In the genomic region with DNA sequence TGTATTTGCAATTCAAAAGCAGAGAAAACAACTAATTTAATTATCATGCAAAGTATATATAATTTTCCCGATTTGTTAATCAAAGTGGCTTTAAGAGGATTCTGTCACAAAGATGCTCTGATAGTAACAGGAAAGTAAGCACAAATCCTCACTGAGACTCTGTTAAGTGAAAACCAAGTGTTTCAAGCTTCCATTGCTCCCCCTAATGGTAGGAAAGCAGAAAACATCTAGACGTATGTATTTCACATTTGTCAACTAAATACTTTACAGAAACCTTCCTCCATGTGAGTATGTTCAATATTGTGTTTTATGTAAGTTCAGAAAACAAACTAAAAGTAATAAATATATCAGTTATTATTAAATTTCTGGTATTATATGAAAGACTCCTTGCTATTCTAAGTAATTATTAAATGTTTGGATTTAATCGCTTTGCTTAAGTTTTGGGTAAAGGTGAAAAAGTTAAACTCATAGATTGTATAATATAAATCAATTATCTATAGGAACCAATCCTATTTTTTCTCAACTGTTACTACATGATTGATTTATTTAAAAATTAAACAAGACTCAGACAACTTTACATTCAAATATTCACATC, we compare ENCODE assay signal across 9 cellular contexts. TPM values are rescaled to one million over a fixed set of nuclear protein-coding genes. Genes with fewer than 3 reads are reported as not detected.
DNase-seq lines count a peak whose midpoint lies in the region; ATAC-seq and TF ChIP-seq lines count a peak whose summit lies in the region.
"Had no signal": no experiment of that assay in that cellular context is flagged by ENCODE, and none has a peak within 500 bp of the region (broad histone marks: within the 10 kb centered on the region; RNA-seq: fewer than 3 reads in every experiment).

No MANE protein-coding gene starts in this region.

- H3K36me3 ChIP-seq in GM23338 (ENCODE audit: insufficient read depth) (no peaks in the 10 kb centered on the region), fibroblast of lung (ENCODE audit: control insufficient read depth, insufficient read depth, low read length) (no peaks in the 10 kb centered on the region)

- H3K4me1 Mint-ChIP-seq in GM23338 = peaks cover 24% of the 10 kb centered on the region; the same call in 2 of the 3 replicates
- H3K4me1 Mint-ChIP-seq: CD4-positive, alpha-beta memory T cell had no signal

- H3K79me2 ChIP-seq in GM23338 (replicated peaks; ENCODE audit: insufficient read depth) = no peaks in the 10 kb centered on the region
- no peaks in the 10 kb centered on the region for H3K79me2 ChIP-seq in fibroblast of lung (ENCODE audit: control insufficient read depth, insufficient read depth, low read length)

- peak; percentile 50; the same call in 2 of the 3 replicates for ATAC-seq in GM23338

- H3K4me1 ChIP-seq in GM23338 (ENCODE audit: insufficient read depth) (peaks cover 22% of the 10 kb centered on the region), fibroblast of lung (ENCODE audit: control insufficient read depth, extremely low read depth, insufficient read depth, low read length) (no peaks in the 10 kb centered on the region)

- H3K27me3 ChIP-seq in GM23338 (ENCODE audit: insufficient read depth) = no peaks in the 10 kb centered on the region
- H3K27me3 ChIP-seq in fibroblast of lung (ENCODE audit: control insufficient read depth, insufficient read depth, low read length) = no peaks in the 10 kb centered on the region

- no peaks in the 10 kb centered on the region; the same call in 2 of the 3 replicates for H3K9me3 Mint-ChIP-seq in GM23338
- H3K9me3 Mint-ChIP-seq: CD4-positive, alpha-beta memory T cell had no signal

- H3K4me3 ChIP-seq in GM23338 (no peak overlapping the region), fibroblast of lung (replicated peaks in 1 of 4; ENCODE audit: control extremely low read depth in 1 of 4, insufficient read depth in 1 of 4, low read depth in 3 of 4, low read length in 4 of 4) (no peak overlapping the region)

- TF ChIP-seq CTCF in GM23338 (conservative IDR thresholded peaks at IDR 0.05; ENCODE audit: low read depth in 2 of 2) = peak; percentile 76 to 90
- TF ChIP-seq CTCF in fibroblast of lung (conservative IDR thresholded peaks at IDR 0.05 in 1 of 2, IDR thresholded peaks at IDR 0.05 in 1 of 2; ENCODE audit: low read depth in 1 of 2, low read length in 2 of 2) = peak; percentile 66 to 84

- H3K9ac ChIP-seq in fibroblast of lung (ENCODE audit: insufficient read depth, low read length) = no peak overlapping the region

- H3K27ac ChIP-seq in GM23338 (ENCODE audit: low read depth) (no peak overlapping the region), fibroblast of lung (ENCODE audit: insufficient read depth, low read length) (no peak overlapping the region)

- H4K20me1 ChIP-seq in GM23338 (replicated peaks; ENCODE audit: insufficient read depth) (no peaks in the 10 kb centered on the region), fibroblast of lung (ENCODE audit: control insufficient read depth, extremely low read depth, insufficient read depth, low read length) (no peaks in the 10 kb centered on the region)

- H3K4me2 ChIP-seq in GM23338 = no peak overlapping the region
- no peak overlapping the region for H3K4me2 ChIP-seq in fibroblast of lung (ENCODE audit: extremely low read depth, insufficient read depth, low read length)

- H3K36me3 Mint-ChIP-seq in GM23338 (ENCODE audit: low read depth) = no peaks in the 10 kb centered on the region; the same call in 2 of the 3 replicates
- H3K36me3 Mint-ChIP-seq: CD4-positive, alpha-beta memory T cell had no signal

- peak; percentile 11 to 61 for DNase-seq in NCI-H524 (lab: John Stamatoyannopoulos, UW)
- DNase-seq in NCI-H524 treated with DMSO at 0.1 percent for 48 hours (lab: John Stamatoyannopoulos, UW) = no peak
- DNase-seq in GM23338 (ENCODE audit: low spot score) = peak; percentile 88
- DNase-seq in Kasumi-1 (lab: John Stamatoyannopoulos, UW) = peak; percentile 76 to 84
- peak; percentile 59 for DNase-seq in RPMI8226
- peak; percentile 52 to 69 for DNase-seq in fibroblast of lung (ENCODE audit: low read depth in 2 of 2)
- peak; percentile 37 for DNase-seq in putamen (ENCODE audit: low spot score)
- DNase-seq in activated T-cell treated with anti-CD3 and anti-CD28 coated beads, Interleukin-2, amount 50 U/mL, for 1 hour = no peak

- peaks cover 4% of the 10 kb centered on the region for H3K27me3 Mint-ChIP-seq in GM23338 (ENCODE audit: insufficient read depth, low read depth, poor library complexity)
- H3K27me3 Mint-ChIP-seq: CD4-positive, alpha-beta memory T cell had no signal

- no peaks in the 10 kb centered on the region for H3K9me3 ChIP-seq in fibroblast of lung (ENCODE audit: control insufficient read depth, insufficient read depth, low read depth, low read length)

- H3F3A ChIP-seq in GM23338 (replicated peaks; ENCODE audit: low read depth) = no peaks in the 10 kb centered on the region

- H2AFZ ChIP-seq in GM23338 (no peak overlapping the region), fibroblast of lung (ENCODE audit: low read length) (no peak overlapping the region)

- no peak overlapping the region for H3K4me3 Mint-ChIP-seq in GM23338
- H3K4me3 Mint-ChIP-seq: CD4-positive, alpha-beta memory T cell had no signal

- no peak overlapping the region for H3K27ac Mint-ChIP-seq in GM23338
- H3K27ac Mint-ChIP-seq: CD4-positive, alpha-beta memory T cell had no signal

- no peaks in the 10 kb centered on the region for H3K9me2 ChIP-seq in GM23338 (ENCODE audit: insufficient read depth)

TF ChIP-seq in GM23338, 12 proteins besides CTCF, POLR2A, EP300 and RAD21:
- TF ChIP-seq ZNF331 (CRISPR knock-in tag; IDR thresholded peaks at IDR 0.05; ENCODE audit: low read depth) (no peak), POLR2AphosphoS5 (IDR thresholded peaks at IDR 0.05; ENCODE audit: low read depth) (no peak), CREB1 (CRISPR knock-in tag; IDR thresholded peaks at IDR 0.05; ENCODE audit: low read depth) (no peak), NANOG (IDR thresholded peaks at IDR 0.05; ENCODE audit: borderline replicate concordance) (no peak)

RNA-seq across cellular contexts. Expression of gene NTS, which starts 1.5 kb away (rescaled TPM):
- 16.2 and 17.1 TPM in 2 replicates for total RNA-seq in GM23338 (2014; rRNA removed; shearing (Covaris generic))
- polyA plus RNA-seq in GM23338 (2016; fragmentation: Nextera tagmentation; extraction: Ambion mirVana) = 27.9 and 30.8 TPM in 2 replicates
- not detected in 2 replicates for total RNA-seq in fibroblast of lung
- 0.28 TPM in 1 of 2 replicates, not detected in the other for polyA plus RNA-seq in fibroblast of lung
- polyA plus RNA-seq in fibroblast of lung (2012) = 0.21 TPM in 1 of 2 replicates, not detected in the other
- polyA minus RNA-seq in fibroblast of lung (ENCODE audit: low replicate concordance) = not detected in 2 replicates
- total RNA-seq: CD4-positive, alpha-beta memory T cell had no signal
- polyA plus RNA-seq: CD4-positive, alpha-beta memory T cell had no signal

RNA-seq across cellular contexts. Expression of gene RASSF9, which starts 36.4 kb away (rescaled TPM):
- 0.35 and 0.39 TPM in 2 replicates for total RNA-seq in GM23338 (2014; rRNA removed; shearing (Covaris generic))
- polyA plus RNA-seq in GM23338 (2016; fragmentation: Nextera tagmentation; extraction: Ambion mirVana) (0.17 and 0.31 TPM in 2 replicates), fibroblast of lung (0.08 and 0.37 TPM in 2 replicates)
- total RNA-seq in fibroblast of lung = 0.33 and 0.77 TPM in 2 replicates
- polyA plus RNA-seq in fibroblast of lung (2012) = 0.03 and 0.21 TPM in 2 replicates
- polyA minus RNA-seq in fibroblast of lung (ENCODE audit: low replicate concordance) = 0.11 TPM in 1 of 2 replicates, not detected in the other
- total RNA-seq: CD4-positive, alpha-beta memory T cell had no signal
- polyA plus RNA-seq: CD4-positive, alpha-beta memory T cell had no signal

Comparison
In these comparisons a context has a peak if more than half of its experiments do, and no peak if none do; other contexts are left out.
1. DNase-seq: peak in NCI-H524 (2 of 2), GM23338 (single experiment), Kasumi-1 (2 of 2), RPMI8226 (single experiment), fibroblast of lung (2 of 2) and putamen (single experiment); none in NCI-H524 treated with DMSO at 0.1 percent for 48 hours (single experiment) and activated T-cell treated with anti-CD3 and anti-CD28 coated beads, Interleukin-2, amount 50 U/mL, for 1 hour (single experiment).
2. RNA of gene NTS, which starts 1.5 kb away (total RNA-seq): 16.2 to 17.1 TPM in GM23338; not detected in fibroblast of lung; every median in the first group is over 10 times any median in the second.